8 cellular contexts compared by ENCODE assay signal in the genomic region with DNA sequence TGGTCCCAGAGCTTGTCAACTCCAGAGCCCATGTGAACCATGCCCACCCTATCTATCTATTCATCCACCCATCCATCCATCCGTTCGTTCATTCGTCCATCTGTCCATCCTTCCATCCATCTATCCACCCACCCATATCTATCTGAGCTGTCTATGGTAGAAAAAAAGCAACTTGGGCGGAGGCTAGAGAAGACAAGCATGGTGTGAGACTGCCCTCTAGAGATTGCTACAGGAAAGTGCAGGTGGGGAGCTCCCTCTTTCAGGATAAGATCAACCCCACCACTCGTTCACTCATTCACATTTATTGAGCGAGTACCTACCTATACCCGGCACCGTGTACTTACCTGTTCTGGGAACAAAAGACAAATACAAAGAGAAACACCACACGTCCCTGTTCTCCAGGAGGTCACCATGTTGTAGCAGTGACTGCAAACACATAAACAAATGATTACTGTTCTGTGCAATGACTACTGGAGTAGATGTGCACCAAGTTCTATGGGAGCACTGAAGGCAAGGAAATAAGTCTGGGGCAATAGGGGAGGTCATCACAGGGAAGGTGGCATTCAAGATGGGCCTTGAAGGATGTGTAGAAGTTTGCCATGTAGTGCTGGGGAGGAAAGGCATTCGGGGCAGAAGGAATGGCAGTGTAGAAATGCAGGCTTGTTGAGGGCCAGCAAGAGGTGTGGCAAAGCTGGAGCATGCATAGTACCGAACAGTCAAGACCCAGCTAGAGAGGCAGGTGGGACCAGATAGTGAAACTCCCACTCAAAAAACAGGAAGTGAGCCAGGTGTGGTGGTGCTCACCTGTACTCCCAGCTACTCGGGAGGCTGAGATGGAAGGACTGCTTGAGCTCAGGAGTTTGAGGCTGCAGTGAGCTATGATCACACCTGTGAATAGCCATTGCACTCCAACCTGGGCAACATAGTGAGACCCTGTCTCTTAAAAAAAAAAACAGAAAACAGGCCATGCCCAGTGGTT. TPM values are rescaled to one million over a fixed set of nuclear protein-coding genes. Genes with fewer than 3 reads are reported as not detected.
DNase-seq lines count a peak whose midpoint lies in the region; ATAC-seq, FAIRE-seq and TF ChIP-seq lines count a peak whose summit lies in the region.

No MANE protein-coding gene starts in this region.

- TF ChIP-seq EP300 in A549 (IDR thresholded peaks at IDR 0.05) = no peak

- FAIRE-seq in A549 (lab: Jason Lieb, UNC) = peak; percentile 36

- H3K4me3 ChIP-seq in A549 = no peak overlapping the region
- H3K4me3 ChIP-seq in astrocyte of the cerebellum (ENCODE audit: low read depth, low read length) = no peak overlapping the region

- peak overlapping the region; percentile 23; the same call in 1 of the 3 replicates for H3K4me2 ChIP-seq in A549

- CTCF ChIA-PET in A549 (lab: Yijun Ruan, JAX) = interaction anchor here (0.5 to 76.6 kb wide), 77 partner anchors 12 to 858 kb away, joined by 3 to 3251 read pairs (median 4); a partner anchor contains a TSS

- no peak for TF ChIP-seq POLR2A in A549 (IDR thresholded peaks at IDR 0.05; ENCODE audit: low read length)

- WGBS in A549 (ENCODE audit: missing lambda C conversion rate) = 20% methylated on average over 12 of the region's 12 CpGs

- POLR2A ChIA-PET in A549 (lab: Yijun Ruan, JAX) = interaction anchor here (0.6 to 1.1 kb wide), 8 partner anchors 13 to 254 kb away, joined by 3 to 8 read pairs (median 4); a partner anchor contains a TSS

- H3K27ac ChIP-seq in A549 = no peak overlapping the region

- TF ChIP-seq CTCF in A549 (IDR thresholded peaks at IDR 0.05) (peak; percentile 99), astrocyte of the cerebellum (IDR thresholded peaks at IDR 0.05; ENCODE audit: low read depth, low read length, missing control alignments) (peak; percentile 98)

- ATAC-seq in A549 (peak; percentile 86 to 88), HG03025 (IDR thresholded peaks at IDR 0.05; ENCODE audit: low FRiP score, unreplicated experiment) (no peak)

- TF ChIP-seq RAD21 in A549 (conservative IDR thresholded peaks at IDR 0.05 in 1 of 2, IDR thresholded peaks at IDR 0.05 in 1 of 2) = peak; percentile 99 to 100

- in situ Hi-C loops in astrocyte of the cerebellum (cut with HindIII; ENCODE audit: low sequenced_read_pairs) = no loop called here

- DNase-seq in A549 (ENCODE audit: low read depth in 1 of 2, low spot score in 1 of 2) = peak; percentile 85 to 94
- DNase-seq in GM19238 (ENCODE audit: insufficient read length, low spot score) = peak; percentile 66
- DNase-seq in NCI-H2081 (lab: John Stamatoyannopoulos, UW) = peak; percentile 66 to 76
- peak; percentile 26 for DNase-seq in T-helper 22 cell (ENCODE audit: low read depth)
- DNase-seq in astrocyte of the cerebellum (ENCODE audit: low read depth) = peak; percentile 61
- peak in 26 of 51 donors; percentile 1 to 37 (median 13) for DNase-seq in hypothalamus (lab: John Stamatoyannopoulos, UW)
- peak; percentile 40 for DNase-seq in smooth muscle cell of the brain vasculature (ENCODE audit: low read depth, low spot score)

- H3K9me3 ChIP-seq in A549 = no peaks in the 10 kb centered on the region

- peaks cover 15% of the 10 kb centered on the region for H3K4me1 ChIP-seq in A549

TF ChIP-seq in A549, 52 proteins besides CTCF, POLR2A, EP300 and RAD21:
- TF ChIP-seq ZNF302 (CRISPR knock-in tag; IDR thresholded peaks at IDR 0.05) (no peak), NR3C1 (IDR thresholded peaks at IDR 0.05) (no peak), RNF2 (IDR thresholded peaks at IDR 0.05; ENCODE audit: borderline replicate concordance, low read depth) (no peak), CEBPB (IDR thresholded peaks at IDR 0.05) (no peak), MAFK (IDR thresholded peaks at IDR 0.05; ENCODE audit: partially characterized antibody) (no peak), KDM5A (IDR thresholded peaks at IDR 0.05) (no peak), TP53 (CRISPR knock-in tag; IDR thresholded peaks at IDR 0.05) (no peak), ZFP36 (IDR thresholded peaks at IDR 0.05; ENCODE audit: borderline replicate concordance, partially characterized antibody) (no peak), BHLHE40 (IDR thresholded peaks at IDR 0.05; ENCODE audit: low read depth, low read length) (0 out of 2 replicates have a peak, but pooled peaks have one; percentile 7), HOXA7 (CRISPR knock-in tag; IDR thresholded peaks at IDR 0.05) (no peak), SMC3 (IDR thresholded peaks at IDR 0.05) (peak; percentile 96), MYC (IDR thresholded peaks at IDR 0.05; ENCODE audit: borderline replicate concordance, low read length) (no peak)
- TF ChIP-seq, protein P1, sequence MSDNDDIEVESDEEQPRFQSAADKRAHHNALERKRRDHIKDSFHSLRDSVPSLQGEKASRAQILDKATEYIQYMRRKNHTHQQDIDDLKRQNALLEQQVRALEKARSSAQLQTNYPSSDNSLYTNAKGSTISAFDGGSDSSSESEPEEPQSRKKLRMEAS (IDR thresholded peaks at IDR 0.05) = no peak

RNA-seq across cellular contexts. Expression of a gene that starts 13.4 kb away (rescaled TPM):
- polyA plus RNA-seq in A549 (2011; rRNA removed) (287 and 394 TPM in 2 replicates), A549 (2017; fragmentation: RNase III; extraction: RNeasy Plus Mini Kit Qiagen cat#74134 plus additional on column Dnase treatment) (545 to 704 TPM (median 623 TPM) in 3 replicates)
- polyA plus RNA-seq in A549 (2012; cell fraction: cytosol; rRNA removed) = 1,184 and 1,265 TPM in 2 replicates
- 1,009 and 1,026 TPM in 2 replicates for polyA plus RNA-seq in A549 (2012; cell fraction: nucleus; rRNA removed)
- polyA minus RNA-seq in A549 (2011; rRNA and poly(A)+ RNA removed) = 199 and 252 TPM in 2 replicates

RNA-seq across cellular contexts. Expression of a gene that starts 29.0 kb away (rescaled TPM):
- polyA plus RNA-seq in A549 (2011; rRNA removed) = 174 and 196 TPM in 2 replicates
- polyA plus RNA-seq in A549 (2012; cell fraction: cytosol; rRNA removed) = 108 and 127 TPM in 2 replicates
- polyA plus RNA-seq in A549 (2012; cell fraction: nucleus; rRNA removed) = 71.6 and 111 TPM in 2 replicates
- polyA plus RNA-seq in A549 (2017; fragmentation: RNase III; extraction: RNeasy Plus Mini Kit Qiagen cat#74134 plus additional on column Dnase treatment) = 104 to 114 TPM (median 109 TPM) in 3 replicates
- polyA minus RNA-seq in A549 (2011; rRNA and poly(A)+ RNA removed) = 155 and 161 TPM in 2 replicates

RNA-seq across cellular contexts. Expression of a gene that starts 48.4 kb away (rescaled TPM):
- 194 and 199 TPM in 2 replicates for polyA plus RNA-seq in A549 (2011; rRNA removed)
- 26.8 and 27.1 TPM in 2 replicates for polyA plus RNA-seq in A549 (2012; cell fraction: cytosol; rRNA removed)
- 20.8 and 28.6 TPM in 2 replicates for polyA plus RNA-seq in A549 (2012; cell fraction: nucleus; rRNA removed)
- polyA plus RNA-seq in A549 (2017; fragmentation: RNase III; extraction: RNeasy Plus Mini Kit Qiagen cat#74134 plus additional on column Dnase treatment) = 71.6 to 74.5 TPM (median 72.5 TPM) in 3 replicates
- 105 and 145 TPM in 2 replicates for polyA minus RNA-seq in A549 (2011; rRNA and poly(A)+ RNA removed)

Comparison
In these comparisons a context has a peak if more than half of its experiments do, and no peak if none do; other contexts are left out.
1. DNase-seq: peak in every context shown above with its lines; median percentile 90 in A549; 71 in NCI-H2081; 66 in GM19238; 61 in astrocyte of the cerebellum; 40 in smooth muscle cell of the brain vasculature; 26 in T-helper 22 cell; 13 in hypothalamus.